Comparison of ENCODE assay signal across 9 cellular contexts in genomic region chr14:104973215-104974145, GRCh38. TPM values are rescaled to one million over a fixed set of nuclear protein-coding genes. Genes with fewer than 3 reads are reported as not detected.
DNase-seq lines count a peak whose midpoint lies in the region; ATAC-seq and TF ChIP-seq lines count a peak whose summit lies in the region.
"Had no signal": no experiment of that assay in that cellular context is flagged by ENCODE, and none has a peak within 500 bp of the region (broad histone marks: within the 10 kb centered on the region; RNA-seq: fewer than 3 reads in every experiment).

No MANE protein-coding gene starts in this region.

- TF ChIP-seq CTCF in sigmoid colon (IDR thresholded peaks at IDR 0.05), result no peak

- H3K36me3 Mint-ChIP-seq in immature natural killer cell, result no peaks in the 10 kb centered on the region
- no peaks in the 10 kb centered on the region for H3K36me3 Mint-ChIP-seq in activated CD4-positive, alpha-beta T cell treated with anti-CD3 and anti-CD28 coated beads for 36 hours (ENCODE audit: low read depth)
- H3K36me3 Mint-ChIP-seq: activated naive CD8-positive, alpha-beta T cell had no signal

- H3K9me3 ChIP-seq in sigmoid colon (no peaks in the 10 kb centered on the region), HAP-1 (no peaks in the 10 kb centered on the region)

- H3K4me1 Mint-ChIP-seq in immature natural killer cell, result peaks cover 10 to 12% of the 10 kb centered on the region in 2 donors
- peaks cover 6% of the 10 kb centered on the region for H3K4me1 Mint-ChIP-seq in activated CD4-positive, alpha-beta T cell treated with anti-CD3 and anti-CD28 coated beads for 36 hours

- H3K9me3 Mint-ChIP-seq in immature natural killer cell, result peaks cover 0 to 2% (median 0%) of the 10 kb centered on the region in 6 donors
- H3K9me3 Mint-ChIP-seq in activated CD4-positive, alpha-beta T cell treated with anti-CD3 and anti-CD28 coated beads for 36 hours (ENCODE audit: low read depth), result no peaks in the 10 kb centered on the region

- peak overlapping the region; percentile 90 to 97 (median 96) for H3K27ac ChIP-seq in sigmoid colon

- peaks cover 0 to 98% (median 95%) of the 10 kb centered on the region in 4 donors for H3K4me1 ChIP-seq in sigmoid colon
- H3K4me1 ChIP-seq in HAP-1, result no peaks in the 10 kb centered on the region; the same call in none of the 2 replicates

- H3K36me3 ChIP-seq in sigmoid colon, result no peaks in the 10 kb centered on the region
- H3K36me3 ChIP-seq in HAP-1 (replicated peaks), result no peaks in the 10 kb centered on the region

- H3K27me3 Mint-ChIP-seq in immature natural killer cell (ENCODE audit: low read depth in 3 of 3), result peaks cover 3 to 7% (median 6%) of the 10 kb centered on the region in 3 donors
- H3K27me3 Mint-ChIP-seq in activated CD4-positive, alpha-beta T cell treated with anti-CD3 and anti-CD28 coated beads for 36 hours, result peaks cover 15% of the 10 kb centered on the region

- CTCF ChIA-PET in activated CD4-positive, alpha-beta T cell treated with anti-CD3 and anti-CD28 coated beads for 36 hours (lab: Charles Lee), result interaction anchor here (0.7 to 4.8 kb wide), 5 partner anchors 9 to 92 kb away, joined by 3 to 70 read pairs (median 4); no protein-coding TSS in a partner anchor

- in situ Hi-C loops in HAP-1 (cut with MboI; ENCODE audit: low sequenced_read_pairs), result loop anchor here (5.0 kb wide), 1 partner anchor 74 kb away; no protein-coding TSS in a partner anchor

- TF ChIP-seq POLR2A in sigmoid colon (IDR thresholded peaks at IDR 0.05), result no peak

- H3K27ac Mint-ChIP-seq in immature natural killer cell, result no peak overlapping the region
- H3K27ac Mint-ChIP-seq in activated CD4-positive, alpha-beta T cell treated with anti-CD3 and anti-CD28 coated beads for 36 hours, result no peak overlapping the region
- H3K27ac Mint-ChIP-seq: activated naive CD8-positive, alpha-beta T cell had no signal

- ATAC-seq in activated CD4-positive, alpha-beta T cell treated with anti-CD3 and anti-CD28 coated beads for 36 hours, result no peak

- H3K27me3 ChIP-seq in sigmoid colon, result no peaks in the 10 kb centered on the region
- H3K27me3 ChIP-seq in HAP-1 (ENCODE audit: low read depth), result no peaks in the 10 kb centered on the region

- WGBS in sigmoid colon, 2 donors, result 27 to 60% methylated on average over 32 of the region's 32 CpGs

- TF ChIP-seq EP300 in sigmoid colon (IDR thresholded peaks at IDR 0.05), result peak in 1 of 4 donors; percentile 33

- H3K4me3 Mint-ChIP-seq in immature natural killer cell, result no peak overlapping the region
- no peak overlapping the region for H3K4me3 Mint-ChIP-seq in activated CD4-positive, alpha-beta T cell treated with anti-CD3 and anti-CD28 coated beads for 36 hours
- H3K4me3 Mint-ChIP-seq: activated naive CD8-positive, alpha-beta T cell had no signal

- POLR2A ChIA-PET in activated CD4-positive, alpha-beta T cell treated with anti-CD3 and anti-CD28 coated beads for 36 hours (lab: Charles Lee), result no interaction called here

- intact Hi-C loops in cardiac septum (cut with DNase I) (loop anchor here (10.0 kb wide), 1 partner anchor 211 kb away; the partner anchor contains the start of gene NUDT14), sigmoid colon (cut with DNase I) (loop anchor here (2.0 kb wide), 1 partner anchor 77 kb away; no protein-coding TSS in a partner anchor)
- intact Hi-C loops in activated CD4-positive, alpha-beta T cell treated with anti-CD3 and anti-CD28 coated beads for 36 hours (cut with DNase I, micrococcal nuclease), result no loop called here

- DNase-seq in GM04503 (ENCODE audit: low read depth), result peak; percentile 84
- DNase-seq in T1000 (lab: John Stamatoyannopoulos, UW), result peak; percentile 89
- DNase-seq in cardiac septum (ENCODE audit: low spot score), result peak; percentile 88
- DNase-seq in sigmoid colon, result peak; percentile 97
- no peak for DNase-seq in immature natural killer cell
- DNase-seq in HAP-1 (ENCODE audit: low spot score in 2 of 2), result no peak
- no peak for DNase-seq in activated CD4-positive, alpha-beta T cell treated with anti-CD3 and anti-CD28 coated beads for 36 hours
- DNase-seq in ecto neural progenitor cell (ENCODE audit: low spot score), result no peak

- H3K4me3 ChIP-seq in sigmoid colon (peak overlapping the region in 2 of 4 donors; percentile 5 to 29), HAP-1 (no peak overlapping the region)

RNA-seq across cellular contexts. Expression of gene AHNAK2, which starts 4.7 kb away (rescaled TPM):
- total RNA-seq in cardiac septum (4.6 TPM), sigmoid colon (100 to 1,000 TPM in 3 of 4 donors, 10 to 100 TPM in 1; 81.9 to 218 (median 129) TPM)
- polyA plus RNA-seq in sigmoid colon (10 to 100 TPM in 1 of 3 donors, 1 to 10 TPM in 1, under 1 TPM in 1; 0.23 to 12.4 (median 2.4) TPM), immature natural killer cell (not detected)
- total RNA-seq in activated CD4-positive, alpha-beta T cell treated with anti-CD3 and anti-CD28 coated beads for 36 hours, result under 1 TPM; 0.07 to 0.11 TPM

RNA-seq across cellular contexts. Expression of gene CLBA1, which starts 12.1 kb away (rescaled TPM):
- 2.7 TPM for total RNA-seq in cardiac septum
- total RNA-seq in sigmoid colon, result 1 to 10 TPM; 3.2 to 5.1 (median 3.6) TPM
- 1 to 10 TPM; 2.8 to 8.4 (median 3.0) TPM for polyA plus RNA-seq in sigmoid colon
- polyA plus RNA-seq in immature natural killer cell, result under 1 TPM in 2 of 3 donors, not detected in 1; 0.37 to 0.57 TPM
- 1 to 10 TPM; 1.1 to 1.9 TPM for total RNA-seq in activated CD4-positive, alpha-beta T cell treated with anti-CD3 and anti-CD28 coated beads for 36 hours

RNA-seq across cellular contexts. Expression of gene CDCA4, which starts 47.4 kb away (rescaled TPM):
- total RNA-seq in cardiac septum (2.3 TPM), sigmoid colon (1 to 10 TPM; 5.0 to 7.6 (median 5.6) TPM)
- polyA plus RNA-seq in sigmoid colon (10 to 100 TPM in 1 of 3 donors, 1 to 10 TPM in 2; 2.4 to 11.3 (median 3.9) TPM), immature natural killer cell (10 to 100 TPM; 14.5 to 18.3 (median 14.6) TPM)
- total RNA-seq in activated CD4-positive, alpha-beta T cell treated with anti-CD3 and anti-CD28 coated beads for 36 hours, result 10 to 100 TPM; 52.0 to 62.7 TPM

RNA-seq across cellular contexts. Expression of gene PLD4, which starts 48.8 kb away (rescaled TPM):
- total RNA-seq in cardiac septum, result 0.51 TPM
- 1 to 10 TPM in 1 of 4 donors, under 1 TPM in 3; 0.28 to 1.5 (median 0.60) TPM for total RNA-seq in sigmoid colon
- 1 to 10 TPM in 1 of 3 donors, not detected in 2; 7.1 TPM for polyA plus RNA-seq in sigmoid colon
- 10 to 100 TPM in 2 of 3 donors, 1 to 10 TPM in 1; 2.3 to 49.3 (median 19.7) TPM for polyA plus RNA-seq in immature natural killer cell
- total RNA-seq in activated CD4-positive, alpha-beta T cell treated with anti-CD3 and anti-CD28 coated beads for 36 hours, result not detected

Comparison
In these comparisons a context has a peak if more than half of its experiments do, and no peak if none do; other contexts are left out.
1. DNase-seq: peak in GM04503 (single experiment), T1000 (single experiment), cardiac septum (single experiment) and sigmoid colon (single experiment); none in immature natural killer cell (0 of 3), HAP-1 (0 of 2), activated CD4-positive, alpha-beta T cell treated with anti-CD3 and anti-CD28 coated beads for 36 hours (single experiment) and ecto neural progenitor cell (single experiment).
2. RNA of gene AHNAK2, which starts 4.7 kb away (total RNA-seq): 81.9 to 218 TPM in sigmoid colon; 4.6 TPM in cardiac septum (single experiment) and 0.07 to 0.11 TPM in activated CD4-positive, alpha-beta T cell treated with anti-CD3 and anti-CD28 coated beads for 36 hours; every median in the first group is over 10 times any median in the second.
3. RNA of gene CDCA4, which starts 47.4 kb away (total RNA-seq): 52.0 to 62.7 TPM in activated CD4-positive, alpha-beta T cell treated with anti-CD3 and anti-CD28 coated beads for 36 hours; 5.0 to 7.6 TPM in sigmoid colon and 2.3 TPM in cardiac septum (single experiment); every median in the first group is over 4 times any median in the second.
4. intact Hi-C loops: an anchor here in cardiac septum (10.0 kb wide) and sigmoid colon (2.0 kb wide); none called in activated CD4-positive, alpha-beta T cell treated with anti-CD3 and anti-CD28 coated beads for 36 hours.